In genomic region chr13:113724780-113725315, GRCh38 we compare ENCODE assay signal across 8 cellular contexts.
DNase-seq lines count a peak whose midpoint lies in the region; ATAC-seq and TF ChIP-seq lines count a peak whose summit lies in the region.

No MANE protein-coding gene starts in this region.

- no peaks in the 10 kb centered on the region for H3K36me3 ChIP-seq in HEK293 (ENCODE audit: control insufficient read depth in 2 of 2, insufficient read depth in 1 of 2, low read length in 2 of 2)

- no peak for TF ChIP-seq CTCF in HEK293 (tag by site-specific recombination; IDR thresholded peaks at IDR 0.05)
- TF ChIP-seq CTCF in choroid plexus epithelial cell (conservative IDR thresholded peaks at IDR 0.05; ENCODE audit: low read depth, low read length), result peak; percentile 86

- peak; percentile 75 for DNase-seq in GDM1 (lab: John Stamatoyannopoulos, UW)
- DNase-seq in NCI-H1105 (lab: John Stamatoyannopoulos, UW), result peak; percentile 91
- DNase-seq in activated CD4-positive, alpha-beta T cell treated with anti-CD3 and anti-CD28 coated beads for 4 hours, result peak; percentile 84 to 90
- peak; percentile 68 for DNase-seq in choroid plexus epithelial cell (ENCODE audit: low read depth)
- DNase-seq in left kidney (ENCODE audit: low read depth, low spot score), result peak; percentile 92
- peak; percentile 80 to 82 for DNase-seq in stimulated activated CD4-positive, alpha-beta T cell treated with anti-CD3 and anti-CD28 coated beads, Interleukin-2, amount 100 ng/mL, for 48 hours

- H3K9me3 ChIP-seq in HEK293 (ENCODE audit: control insufficient read depth, insufficient read depth, low read depth, low read length), result no peaks in the 10 kb centered on the region

- no peak for ATAC-seq in GM18861 (IDR thresholded peaks at IDR 0.05; ENCODE audit: unreplicated experiment)

- CTCF ChIA-PET in HEK293 (lab: Yijun Ruan, JAX), result interaction anchor here (0.6 to 1.4 kb wide), 8 partner anchors 54 to 617 kb away, joined by 3 to 9 read pairs (median 3); partner anchors contain the start of gene GRK1

- H3K27ac ChIP-seq in HEK293 (ENCODE audit: extremely low read depth, low read depth, low read length), result no peak overlapping the region

- POLR2A ChIA-PET in HEK293 (lab: Yijun Ruan, JAX), result no interaction called here

- H3K4me3 ChIP-seq in HEK293 (ENCODE audit: low read depth, low read length), result peak overlapping the region; percentile 36
- H3K4me3 ChIP-seq in choroid plexus epithelial cell (ENCODE audit: low read depth, low read length), result peak overlapping the region; percentile 46

- no peaks in the 10 kb centered on the region for H3K4me1 ChIP-seq in HEK293 (ENCODE audit: control insufficient read depth, insufficient read depth, low read length)

TF ChIP-seq in HEK293, 187 proteins besides CTCF, POLR2A, EP300 and RAD21 (continues in another document):
- TF ChIP-seq SP3 (tag by site-specific recombination; IDR thresholded peaks at IDR 0.05), result 0 out of 2 replicates have a peak, but pooled peaks have one; percentile 23
- TF ChIP-seq GLIS1 (tag by site-specific recombination; IDR thresholded peaks at IDR 0.05), result peak; percentile 68
- TF ChIP-seq, protein P1, sequence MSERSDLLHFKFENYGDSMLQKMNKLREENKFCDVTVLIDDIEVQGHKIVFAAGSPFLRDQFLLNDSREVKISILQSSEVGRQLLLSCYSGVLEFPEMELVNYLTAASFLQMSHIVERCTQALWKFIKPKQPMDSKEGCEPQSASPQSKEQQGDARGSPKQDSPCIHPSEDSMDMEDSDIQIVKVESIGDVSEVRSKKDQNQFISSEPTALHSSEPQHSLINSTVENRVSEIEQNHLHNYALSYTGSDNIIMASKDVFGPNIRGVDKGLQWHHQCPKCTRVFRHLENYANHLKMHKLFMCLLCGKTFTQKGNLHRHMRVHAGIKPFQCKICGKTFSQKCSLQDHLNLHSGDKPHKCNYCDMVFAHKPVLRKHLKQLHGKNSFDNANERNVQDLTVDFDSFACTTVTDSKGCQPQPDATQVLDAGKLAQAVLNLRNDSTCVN (tag by site-specific recombination; optimal IDR thresholded peaks at IDR 0.05), result peak; percentile 35
- 0 out of 2 replicates have a peak, but pooled peaks have one; percentile 25 for TF ChIP-seq ZSCAN30 (tag by site-specific recombination; IDR thresholded peaks at IDR 0.05)
- peak; percentile 45; the same call in 1 of the 2 replicates for TF ChIP-seq KLF10 (tag by site-specific recombination; IDR thresholded peaks at IDR 0.05)
- TF ChIP-seq ZNF26 (tag by site-specific recombination; IDR thresholded peaks at IDR 0.05), result no peak
- no peak for TF ChIP-seq ZNF555 (tag by site-specific recombination; conservative IDR thresholded peaks at IDR 0.05)
- no peak for TF ChIP-seq ZNF791 (tag by site-specific recombination; IDR thresholded peaks at IDR 0.05)
- no peak for TF ChIP-seq YY2 (tag by site-specific recombination; IDR thresholded peaks at IDR 0.05)
- TF ChIP-seq TRIM28 (IDR thresholded peaks at IDR 0.05; ENCODE audit: borderline replicate concordance, low read length), result no peak
- TF ChIP-seq ZNF140 (tag by site-specific recombination; IDR thresholded peaks at IDR 0.05), result no peak
- no peak for TF ChIP-seq WT1 (tag by site-specific recombination; IDR thresholded peaks at IDR 0.05)
- no peak for TF ChIP-seq TCF7L2 (IDR thresholded peaks at IDR 0.05; ENCODE audit: borderline replicate concordance, low read depth, low read length)
- TF ChIP-seq ZNF138 (tag by site-specific recombination; IDR thresholded peaks at IDR 0.05; ENCODE audit: borderline replicate concordance), result no peak
- TF ChIP-seq ZNF221 (tag by site-specific recombination; IDR thresholded peaks at IDR 0.05; ENCODE audit: borderline replicate concordance), result no peak
- peak; percentile 72 for TF ChIP-seq ZFHX2 (tag by site-specific recombination; conservative IDR thresholded peaks at IDR 0.05)
- peak; percentile 37; the same call in 1 of the 2 replicates for TF ChIP-seq ZNF610 (tag by site-specific recombination; IDR thresholded peaks at IDR 0.05; ENCODE audit: borderline replicate concordance)
- TF ChIP-seq, protein P2, sequence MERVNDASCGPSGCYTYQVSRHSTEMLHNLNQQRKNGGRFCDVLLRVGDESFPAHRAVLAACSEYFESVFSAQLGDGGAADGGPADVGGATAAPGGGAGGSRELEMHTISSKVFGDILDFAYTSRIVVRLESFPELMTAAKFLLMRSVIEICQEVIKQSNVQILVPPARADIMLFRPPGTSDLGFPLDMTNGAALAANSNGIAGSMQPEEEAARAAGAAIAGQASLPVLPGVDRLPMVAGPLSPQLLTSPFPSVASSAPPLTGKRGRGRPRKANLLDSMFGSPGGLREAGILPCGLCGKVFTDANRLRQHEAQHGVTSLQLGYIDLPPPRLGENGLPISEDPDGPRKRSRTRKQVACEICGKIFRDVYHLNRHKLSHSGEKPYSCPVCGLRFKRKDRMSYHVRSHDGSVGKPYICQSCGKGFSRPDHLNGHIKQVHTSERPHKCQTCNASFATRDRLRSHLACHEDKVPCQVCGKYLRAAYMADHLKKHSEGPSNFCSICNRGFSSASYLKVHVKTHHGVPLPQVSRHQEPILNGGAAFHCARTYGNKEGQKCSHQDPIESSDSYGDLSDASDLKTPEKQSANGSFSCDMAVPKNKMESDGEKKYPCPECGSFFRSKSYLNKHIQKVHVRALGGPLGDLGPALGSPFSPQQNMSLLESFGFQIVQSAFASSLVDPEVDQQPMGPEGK (tag by site-specific recombination; IDR thresholded peaks at IDR 0.05), result peak; percentile 47
- TF ChIP-seq KLF8 (tag by site-specific recombination; IDR thresholded peaks at IDR 0.05), result peak; percentile 76
- TF ChIP-seq ZNF501 (tag by site-specific recombination; IDR thresholded peaks at IDR 0.05), result peak; percentile 35; the same call in 1 of the 2 replicates
- peak; percentile 56 for TF ChIP-seq GLIS2 (tag by site-specific recombination; IDR thresholded peaks at IDR 0.05)
- no peak for TF ChIP-seq ZNF211 (tag by site-specific recombination; IDR thresholded peaks at IDR 0.05; ENCODE audit: low read depth)
- peak; percentile 74 for TF ChIP-seq ZNF423 (tag by site-specific recombination; IDR thresholded peaks at IDR 0.05)
- peak; percentile 55 for TF ChIP-seq ZBTB8A (tag by site-specific recombination; IDR thresholded peaks at IDR 0.05)
- TF ChIP-seq ZNF274 (IDR thresholded peaks at IDR 0.05; ENCODE audit: low read length), result no peak
- no peak for TF ChIP-seq ZNF274 (tag by site-specific recombination; IDR thresholded peaks at IDR 0.05; ENCODE audit: borderline replicate concordance)
- TF ChIP-seq ZNF707 (tag by site-specific recombination; IDR thresholded peaks at IDR 0.05), result no peak
- no peak for TF ChIP-seq ZNF704 (tag by site-specific recombination; IDR thresholded peaks at IDR 0.05)
- TF ChIP-seq KLF1 (tag by site-specific recombination; IDR thresholded peaks at IDR 0.05), result peak; percentile 72
- no peak for TF ChIP-seq ZNF544 (tag by site-specific recombination; IDR thresholded peaks at IDR 0.05)
- TF ChIP-seq, protein P3, sequence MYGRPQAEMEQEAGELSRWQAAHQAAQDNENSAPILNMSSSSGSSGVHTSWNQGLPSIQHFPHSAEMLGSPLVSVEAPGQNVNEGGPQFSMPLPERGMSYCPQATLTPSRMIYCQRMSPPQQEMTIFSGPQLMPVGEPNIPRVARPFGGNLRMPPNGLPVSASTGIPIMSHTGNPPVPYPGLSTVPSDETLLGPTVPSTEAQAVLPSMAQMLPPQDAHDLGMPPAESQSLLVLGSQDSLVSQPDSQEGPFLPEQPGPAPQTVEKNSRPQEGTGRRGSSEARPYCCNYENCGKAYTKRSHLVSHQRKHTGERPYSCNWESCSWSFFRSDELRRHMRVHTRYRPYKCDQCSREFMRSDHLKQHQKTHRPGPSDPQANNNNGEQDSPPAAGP (tag by site-specific recombination; IDR thresholded peaks at IDR 0.05), result 0 out of 2 replicates have a peak, but pooled peaks have one; percentile 68
- TF ChIP-seq ZIC2 (tag by site-specific recombination; IDR thresholded peaks at IDR 0.05), result peak; percentile 93
- 0 out of 2 replicates have a peak, but pooled peaks have one; percentile 14 for TF ChIP-seq SP7 (tag by site-specific recombination; IDR thresholded peaks at IDR 0.05)
- TF ChIP-seq ZBTB17 (tag by site-specific recombination; IDR thresholded peaks at IDR 0.05), result 0 out of 2 replicates have a peak, but pooled peaks have one; percentile 23
- TF ChIP-seq ZNF214 (tag by site-specific recombination; IDR thresholded peaks at IDR 0.05; ENCODE audit: borderline replicate concordance), result no peak
- TF ChIP-seq YY1 (tag by site-specific recombination; IDR thresholded peaks at IDR 0.05), result no peak
